Comparison of ENCODE assay signal across 1 cellular context in the genomic region with DNA sequence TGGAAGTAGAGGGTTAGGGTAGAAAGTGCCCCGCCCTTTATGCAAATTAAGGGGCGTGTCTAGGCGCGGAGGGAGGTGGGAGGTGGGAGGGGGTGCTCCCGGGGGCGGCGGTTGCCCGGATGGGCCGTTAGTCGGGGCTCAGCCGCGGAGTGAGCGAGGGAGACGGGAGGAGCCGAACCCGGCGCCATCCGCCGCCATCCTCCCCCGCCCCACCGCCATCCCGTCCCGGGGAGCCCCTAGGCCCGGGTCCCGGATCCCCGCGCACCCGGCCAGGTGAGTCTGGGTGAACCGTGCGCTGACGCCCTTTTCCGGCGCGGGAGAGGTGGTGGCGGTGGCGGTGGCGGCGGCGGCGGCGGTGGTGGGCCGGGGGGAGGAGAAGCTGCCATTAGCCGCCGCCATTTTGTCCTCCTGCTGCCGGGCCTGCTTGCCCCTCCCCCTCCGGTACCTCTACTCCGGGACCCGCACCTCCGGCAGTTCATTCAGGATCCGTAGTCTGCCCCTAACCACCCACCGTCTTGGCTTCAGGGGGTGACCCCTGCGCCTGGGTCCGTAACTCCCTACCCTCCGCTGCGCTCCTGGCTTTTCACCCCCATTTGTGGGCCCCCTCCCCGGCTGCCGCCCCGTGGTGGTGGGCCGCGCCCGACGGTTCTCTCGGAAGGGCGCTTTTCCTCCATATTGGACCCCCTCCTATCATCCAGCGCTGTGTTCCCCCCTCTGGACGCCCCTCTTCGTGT.
TF ChIP-seq lines count a peak whose summit lies in the region.

A gene (plus strand): TSS at position 130 of the 734 bp plus-strand sequence. CDS start 2,075 bp downstream, outside the sequence.

TF ChIP-seq in HepG2, 621 proteins besides CTCF, POLR2A, EP300 and RAD21 (continued from another document and continues in another):
- TF ChIP-seq, protein P1, sequence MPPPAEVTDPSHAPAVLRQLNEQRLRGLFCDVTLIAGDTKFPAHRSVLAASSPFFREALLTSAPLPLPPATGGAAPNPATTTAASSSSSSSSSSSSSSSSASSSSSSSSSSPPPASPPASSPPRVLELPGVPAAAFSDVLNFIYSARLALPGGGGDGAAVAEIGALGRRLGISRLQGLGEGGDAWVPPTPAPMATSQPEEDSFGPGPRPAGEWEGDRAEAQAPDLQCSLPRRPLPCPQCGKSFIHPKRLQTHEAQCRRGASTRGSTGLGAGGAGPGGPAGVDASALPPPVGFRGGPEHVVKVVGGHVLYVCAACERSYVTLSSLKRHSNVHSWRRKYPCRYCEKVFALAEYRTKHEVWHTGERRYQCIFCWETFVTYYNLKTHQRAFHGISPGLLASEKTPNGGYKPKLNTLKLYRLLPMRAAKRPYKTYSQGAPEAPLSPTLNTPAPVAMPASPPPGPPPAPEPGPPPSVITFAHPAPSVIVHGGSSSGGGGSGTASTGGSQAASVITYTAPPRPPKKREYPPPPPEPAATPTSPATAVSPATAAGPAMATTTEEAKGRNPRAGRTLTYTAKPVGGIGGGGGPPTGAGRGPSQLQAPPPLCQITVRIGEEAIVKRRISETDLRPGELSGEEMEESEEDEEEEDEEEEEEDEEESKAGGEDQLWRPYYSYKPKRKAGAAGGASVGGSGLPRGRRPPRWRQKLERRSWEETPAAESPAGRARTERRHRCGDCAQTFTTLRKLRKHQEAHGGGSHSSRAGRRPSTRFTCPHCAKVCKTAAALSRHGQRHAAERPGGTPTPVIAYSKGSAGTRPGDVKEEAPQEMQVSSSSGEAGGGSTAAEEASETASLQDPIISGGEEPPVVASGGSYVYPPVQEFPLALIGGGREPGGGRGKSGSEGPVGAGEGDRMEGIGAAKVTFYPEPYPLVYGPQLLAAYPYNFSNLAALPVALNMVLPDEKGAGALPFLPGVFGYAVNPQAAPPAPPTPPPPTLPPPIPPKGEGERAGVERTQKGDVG (CRISPR knock-in tag; IDR thresholded peaks at IDR 0.05; ENCODE audit: borderline replicate concordance): peak; percentile 76; the same call in 1 of the 2 replicates
- TF ChIP-seq, protein P2, sequence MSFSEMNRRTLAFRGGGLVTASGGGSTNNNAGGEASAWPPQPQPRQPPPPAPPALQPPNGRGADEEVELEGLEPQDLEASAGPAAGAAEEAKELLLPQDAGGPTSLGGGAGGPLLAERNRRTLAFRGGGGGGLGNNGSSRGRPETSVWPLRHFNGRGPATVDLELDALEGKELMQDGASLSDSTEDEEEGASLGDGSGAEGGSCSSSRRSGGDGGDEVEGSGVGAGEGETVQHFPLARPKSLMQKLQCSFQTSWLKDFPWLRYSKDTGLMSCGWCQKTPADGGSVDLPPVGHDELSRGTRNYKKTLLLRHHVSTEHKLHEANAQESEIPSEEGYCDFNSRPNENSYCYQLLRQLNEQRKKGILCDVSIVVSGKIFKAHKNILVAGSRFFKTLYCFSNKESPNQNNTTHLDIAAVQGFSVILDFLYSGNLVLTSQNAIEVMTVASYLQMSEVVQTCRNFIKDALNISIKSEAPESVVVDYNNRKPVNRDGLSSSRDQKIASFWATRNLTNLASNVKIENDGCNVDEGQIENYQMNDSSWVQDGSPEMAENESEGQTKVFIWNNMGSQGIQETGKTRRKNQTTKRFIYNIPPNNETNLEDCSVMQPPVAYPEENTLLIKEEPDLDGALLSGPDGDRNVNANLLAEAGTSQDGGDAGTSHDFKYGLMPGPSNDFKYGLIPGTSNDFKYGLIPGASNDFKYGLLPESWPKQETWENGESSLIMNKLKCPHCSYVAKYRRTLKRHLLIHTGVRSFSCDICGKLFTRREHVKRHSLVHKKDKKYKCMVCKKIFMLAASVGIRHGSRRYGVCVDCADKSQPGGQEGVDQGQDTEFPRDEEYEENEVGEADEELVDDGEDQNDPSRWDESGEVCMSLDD (CRISPR knock-in tag; IDR thresholded peaks at IDR 0.05; ENCODE audit: borderline replicate concordance): peak; percentile 48; the same call in 1 of the 2 replicates
- TF ChIP-seq ZNF431 (CRISPR knock-in tag; IDR thresholded peaks at IDR 0.05; ENCODE audit: borderline replicate concordance, low read depth) (peak; percentile 59; the same call in 1 of the 2 replicates), MAFF (IDR thresholded peaks at IDR 0.05; ENCODE audit: low read depth, low read length) (no peak), HOXA3 (CRISPR knock-in tag; IDR thresholded peaks at IDR 0.05) (peak; percentile 96), SAFB2 (CRISPR knock-in tag; IDR thresholded peaks at IDR 0.05; ENCODE audit: borderline replicate concordance, low read depth) (peak; percentile 54; the same call in 1 of the 2 replicates), ZNF768 (CRISPR knock-in tag; IDR thresholded peaks at IDR 0.05) (peak; percentile 45; the same call in 1 of the 2 replicates), ZNF136 (CRISPR knock-in tag; IDR thresholded peaks at IDR 0.05; ENCODE audit: low read depth) (0 out of 2 replicates have a peak, but pooled peaks have one; percentile 53), YY1 (IDR thresholded peaks at IDR 0.05; ENCODE audit: insufficient read depth, insufficient replicate concordance, low read depth, low read length) (peak; percentile 96), TGIF2 (CRISPR knock-in tag; IDR thresholded peaks at IDR 0.05) (peak; percentile 81), ARID2 (CRISPR knock-in tag; IDR thresholded peaks at IDR 0.05; ENCODE audit: borderline replicate concordance) (peak; percentile 42; the same call in 1 of the 2 replicates), ZNF12 (CRISPR knock-in tag; IDR thresholded peaks at IDR 0.05) (peak; percentile 28; the same call in 1 of the 2 replicates), PAWR (CRISPR knock-in tag; IDR thresholded peaks at IDR 0.05; ENCODE audit: borderline replicate concordance) (0 out of 2 replicates have a peak, but pooled peaks have one; percentile 22), KDM5A (IDR thresholded peaks at IDR 0.05; ENCODE audit: borderline replicate concordance, low read length) (peak; percentile 68), ZBTB42 (CRISPR knock-in tag; IDR thresholded peaks at IDR 0.05) (no peak), ZNF674 (CRISPR knock-in tag; IDR thresholded peaks at IDR 0.05; ENCODE audit: low read depth) (0 out of 2 replicates have a peak, but pooled peaks have one; percentile 65), CENPX (CRISPR knock-in tag; IDR thresholded peaks at IDR 0.05) (no peak), SP1 (IDR thresholded peaks at IDR 0.05) (no peak), SP1 (CRISPR knock-in tag; IDR thresholded peaks at IDR 0.05) (peak; percentile 31), SNAPC2 (CRISPR knock-in tag; IDR thresholded peaks at IDR 0.05) (peak; percentile 96; the same call in 1 of the 2 replicates), ZNF333 (CRISPR knock-in tag; IDR thresholded peaks at IDR 0.05; ENCODE audit: borderline replicate concordance) (peak; percentile 86; the same call in 1 of the 2 replicates), ZNF773 (CRISPR knock-in tag; IDR thresholded peaks at IDR 0.05; ENCODE audit: borderline replicate concordance) (no peak), CBX5 (CRISPR knock-in tag; IDR thresholded peaks at IDR 0.05; ENCODE audit: borderline replicate concordance) (peak; percentile 42; the same call in 1 of the 2 replicates), NRL (CRISPR knock-in tag; IDR thresholded peaks at IDR 0.05; ENCODE audit: borderline replicate concordance) (peak; percentile 71; the same call in 1 of the 2 replicates), ZNF335 (CRISPR knock-in tag; IDR thresholded peaks at IDR 0.05) (peak; percentile 1; the same call in 1 of the 2 replicates), ZNF30 (CRISPR knock-in tag; IDR thresholded peaks at IDR 0.05) (0 out of 2 replicates have a peak, but pooled peaks have one; percentile 69), ZBTB20 (CRISPR knock-in tag; IDR thresholded peaks at IDR 0.05; ENCODE audit: borderline replicate concordance, low read depth) (no peak; the same call in 1 of the 2 replicates), KDM5B (CRISPR knock-in tag; IDR thresholded peaks at IDR 0.05; ENCODE audit: borderline replicate concordance) (peak; percentile 65; the same call in 1 of the 2 replicates), TOPORS (CRISPR knock-in tag; IDR thresholded peaks at IDR 0.05) (peak; percentile 62), ZNF776 (CRISPR knock-in tag; IDR thresholded peaks at IDR 0.05) (peak; percentile 67)
- TF ChIP-seq, protein P3, sequence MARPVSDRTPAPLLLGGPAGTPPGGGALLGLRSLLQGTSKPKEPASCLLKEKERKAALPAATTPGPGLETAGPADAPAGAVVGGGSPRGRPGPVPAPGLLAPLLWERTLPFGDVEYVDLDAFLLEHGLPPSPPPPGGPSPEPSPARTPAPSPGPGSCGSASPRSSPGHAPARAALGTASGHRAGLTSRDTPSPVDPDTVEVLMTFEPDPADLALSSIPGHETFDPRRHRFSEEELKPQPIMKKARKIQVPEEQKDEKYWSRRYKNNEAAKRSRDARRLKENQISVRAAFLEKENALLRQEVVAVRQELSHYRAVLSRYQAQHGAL (CRISPR knock-in tag; IDR thresholded peaks at IDR 0.05; ENCODE audit: not compliant biosample characterization): no peak
- TF ChIP-seq, protein P4, sequence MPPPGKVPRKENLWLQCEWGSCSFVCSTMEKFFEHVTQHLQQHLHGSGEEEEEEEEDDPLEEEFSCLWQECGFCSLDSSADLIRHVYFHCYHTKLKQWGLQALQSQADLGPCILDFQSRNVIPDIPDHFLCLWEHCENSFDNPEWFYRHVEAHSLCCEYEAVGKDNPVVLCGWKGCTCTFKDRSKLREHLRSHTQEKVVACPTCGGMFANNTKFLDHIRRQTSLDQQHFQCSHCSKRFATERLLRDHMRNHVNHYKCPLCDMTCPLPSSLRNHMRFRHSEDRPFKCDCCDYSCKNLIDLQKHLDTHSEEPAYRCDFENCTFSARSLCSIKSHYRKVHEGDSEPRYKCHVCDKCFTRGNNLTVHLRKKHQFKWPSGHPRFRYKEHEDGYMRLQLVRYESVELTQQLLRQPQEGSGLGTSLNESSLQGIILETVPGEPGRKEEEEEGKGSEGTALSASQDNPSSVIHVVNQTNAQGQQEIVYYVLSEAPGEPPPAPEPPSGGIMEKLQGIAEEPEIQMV (CRISPR knock-in tag; IDR thresholded peaks at IDR 0.05; ENCODE audit: low read depth): 0 out of 2 replicates have a peak, but pooled peaks have one; percentile 17
- TF ChIP-seq, protein P5, sequence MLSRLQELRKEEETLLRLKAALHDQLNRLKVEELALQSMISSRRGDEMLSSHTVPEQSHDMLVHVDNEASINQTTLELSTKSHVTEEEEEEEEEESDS (CRISPR knock-in tag; IDR thresholded peaks at IDR 0.05; ENCODE audit: borderline replicate concordance): peak; percentile 7; the same call in 1 of the 2 replicates
- TF ChIP-seq, protein P6, sequence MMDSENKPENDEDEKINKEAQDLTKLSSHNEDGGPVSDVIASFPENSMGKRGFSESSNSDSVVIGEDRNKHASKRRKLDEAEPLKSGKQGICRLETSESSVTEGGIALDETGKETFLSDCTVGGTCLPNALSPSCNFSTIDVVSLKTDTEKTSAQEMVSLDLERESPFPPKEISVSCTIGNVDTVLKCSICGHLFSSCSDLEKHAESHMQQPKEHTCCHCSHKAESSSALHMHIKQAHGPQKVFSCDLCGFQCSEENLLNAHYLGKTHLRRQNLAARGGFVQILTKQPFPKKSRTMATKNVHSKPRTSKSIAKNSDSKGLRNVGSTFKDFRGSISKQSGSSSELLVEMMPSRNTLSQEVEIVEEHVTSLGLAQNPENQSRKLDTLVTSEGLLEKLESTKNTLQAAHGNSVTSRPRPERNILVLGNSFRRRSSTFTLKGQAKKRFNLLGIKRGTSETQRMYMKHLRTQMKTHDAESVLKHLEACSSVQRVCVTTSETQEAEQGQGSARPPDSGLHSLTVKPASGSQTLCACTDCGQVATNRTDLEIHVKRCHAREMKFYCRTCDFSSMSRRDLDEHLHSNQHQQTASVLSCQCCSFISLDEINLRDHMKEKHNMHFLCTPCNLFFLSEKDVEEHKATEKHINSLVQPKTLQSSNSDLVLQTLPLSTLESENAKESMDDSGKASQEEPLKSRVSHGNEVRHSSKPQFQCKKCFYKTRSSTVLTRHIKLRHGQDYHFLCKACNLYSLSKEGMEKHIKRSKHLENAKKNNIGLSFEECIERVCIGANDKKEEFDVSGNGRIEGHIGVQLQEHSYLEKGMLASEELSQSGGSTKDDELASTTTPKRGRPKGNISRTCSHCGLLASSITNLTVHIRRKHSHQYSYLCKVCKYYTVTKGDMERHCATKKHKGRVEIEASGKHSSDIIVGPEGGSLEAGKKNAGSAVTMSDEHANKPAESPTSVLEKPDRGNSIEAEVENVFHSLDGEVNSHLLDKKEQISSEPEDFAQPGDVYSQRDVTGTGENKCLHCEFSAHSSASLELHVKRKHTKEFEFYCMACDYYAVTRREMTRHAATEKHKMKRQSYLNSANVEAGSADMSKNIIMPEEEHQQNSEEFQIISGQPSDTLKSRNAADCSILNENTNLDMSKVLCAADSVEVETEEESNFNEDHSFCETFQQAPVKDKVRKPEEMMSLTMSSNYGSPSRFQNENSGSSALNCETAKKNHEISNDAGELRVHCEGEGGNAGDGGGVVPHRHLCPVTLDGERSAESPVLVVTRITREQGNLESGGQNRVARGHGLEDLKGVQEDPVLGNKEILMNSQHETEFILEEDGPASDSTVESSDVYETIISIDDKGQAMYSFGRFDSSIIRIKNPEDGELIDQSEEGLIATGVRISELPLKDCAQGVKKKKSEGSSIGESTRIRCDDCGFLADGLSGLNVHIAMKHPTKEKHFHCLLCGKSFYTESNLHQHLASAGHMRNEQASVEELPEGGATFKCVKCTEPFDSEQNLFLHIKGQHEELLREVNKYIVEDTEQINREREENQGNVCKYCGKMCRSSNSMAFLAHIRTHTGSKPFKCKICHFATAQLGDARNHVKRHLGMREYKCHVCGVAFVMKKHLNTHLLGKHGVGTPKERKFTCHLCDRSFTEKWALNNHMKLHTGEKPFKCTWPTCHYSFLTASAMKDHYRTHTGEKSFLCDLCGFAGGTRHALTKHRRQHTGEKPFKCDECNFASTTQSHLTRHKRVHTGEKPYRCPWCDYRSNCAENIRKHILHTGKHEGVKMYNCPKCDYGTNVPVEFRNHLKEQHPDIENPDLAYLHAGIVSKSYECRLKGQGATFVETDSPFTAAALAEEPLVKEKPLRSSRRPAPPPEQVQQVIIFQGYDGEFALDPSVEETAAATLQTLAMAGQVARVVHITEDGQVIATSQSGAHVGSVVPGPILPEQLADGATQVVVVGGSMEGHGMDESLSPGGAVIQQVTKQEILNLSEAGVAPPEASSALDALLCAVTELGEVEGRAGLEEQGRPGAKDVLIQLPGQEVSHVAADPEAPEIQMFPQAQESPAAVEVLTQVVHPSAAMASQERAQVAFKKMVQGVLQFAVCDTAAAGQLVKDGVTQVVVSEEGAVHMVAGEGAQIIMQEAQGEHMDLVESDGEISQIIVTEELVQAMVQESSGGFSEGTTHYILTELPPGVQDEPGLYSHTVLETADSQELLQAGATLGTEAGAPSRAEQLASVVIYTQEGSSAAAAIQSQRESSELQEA (CRISPR knock-in tag; IDR thresholded peaks at IDR 0.05; ENCODE audit: not compliant biosample characterization): no peak
- TF ChIP-seq, protein P7, sequence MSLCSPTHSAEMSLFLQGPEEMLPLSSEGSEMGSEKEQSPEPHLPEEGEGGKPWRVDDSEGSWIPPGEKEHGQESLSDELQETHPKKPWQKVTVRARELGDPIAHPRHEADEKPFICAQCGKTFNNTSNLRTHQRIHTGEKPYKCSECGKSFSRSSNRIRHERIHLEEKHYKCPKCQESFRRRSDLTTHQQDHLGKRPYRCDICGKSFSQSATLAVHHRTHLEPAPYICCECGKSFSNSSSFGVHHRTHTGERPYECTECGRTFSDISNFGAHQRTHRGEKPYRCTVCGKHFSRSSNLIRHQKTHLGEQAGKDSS (CRISPR knock-in tag; IDR thresholded peaks at IDR 0.05; ENCODE audit: borderline replicate concordance, low read depth): peak; percentile 68; the same call in 1 of the 2 replicates
- TF ChIP-seq, protein P8, sequence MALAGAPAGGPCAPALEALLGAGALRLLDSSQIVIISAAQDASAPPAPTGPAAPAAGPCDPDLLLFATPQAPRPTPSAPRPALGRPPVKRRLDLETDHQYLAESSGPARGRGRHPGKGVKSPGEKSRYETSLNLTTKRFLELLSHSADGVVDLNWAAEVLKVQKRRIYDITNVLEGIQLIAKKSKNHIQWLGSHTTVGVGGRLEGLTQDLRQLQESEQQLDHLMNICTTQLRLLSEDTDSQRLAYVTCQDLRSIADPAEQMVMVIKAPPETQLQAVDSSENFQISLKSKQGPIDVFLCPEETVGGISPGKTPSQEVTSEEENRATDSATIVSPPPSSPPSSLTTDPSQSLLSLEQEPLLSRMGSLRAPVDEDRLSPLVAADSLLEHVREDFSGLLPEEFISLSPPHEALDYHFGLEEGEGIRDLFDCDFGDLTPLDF (CRISPR knock-in tag; IDR thresholded peaks at IDR 0.05): peak; percentile 35
